Comparison of ENCODE assay signal across 15 cellular contexts in genomic region chr5:56522972-56523371, GRCh38.
DNase-seq lines count a peak whose midpoint lies in the region; ATAC-seq, FAIRE-seq and TF ChIP-seq lines count a peak whose summit lies in the region.
"Had no signal": no experiment of that assay in that cellular context is flagged by ENCODE, and none has a peak within 500 bp of the region (broad histone marks: within the 10 kb centered on the region; RNA-seq: fewer than 3 reads in every experiment).

No MANE protein-coding gene starts in this region.

- peak; percentile 24 for DNase-seq in AG08396 (ENCODE audit: low spot score)
- DNase-seq in adipocyte (ENCODE audit: low read depth): peak; percentile 49
- DNase-seq in heart left ventricle: peak in 4 of 5 donors; percentile 23 to 44 (median 34)
- DNase-seq in ovary: peak in 4 of 5 donors; percentile 42 to 58 (median 53)
- no peak for DNase-seq in DMS79 treated with DMSO at 0.1 percent for 48 hours (lab: John Stamatoyannopoulos, UW)
- no peak for DNase-seq in D721Med (ENCODE audit: insufficient read length, low spot score)
- DNase-seq in putamen (ENCODE audit: low spot score): no peak
- DNase-seq in NCI-H446 (lab: John Stamatoyannopoulos, UW): no peak
- DNase-seq: foreskin melanocyte; left colon; NCI-H69; SJCRH30; stimulated activated CD4-positive, alpha-beta T cell treated with anti-CD3 and anti-CD28 coated beads, Interleukin-12 subunit alpha, Interleukin-12 subunit beta, amount 100 ng/mL, for 4 hours; transverse colon had no signal

- H3K27me3 ChIP-seq in adipocyte (replicated peaks; ENCODE audit: control insufficient read depth, insufficient read depth, low read length): peaks cover 20% of the 10 kb centered on the region
- H3K27me3 ChIP-seq in heart left ventricle: no peaks in the 10 kb centered on the region
- H3K27me3 ChIP-seq in ovary: no peaks in the 10 kb centered on the region
- H3K27me3 ChIP-seq: transverse colon had no signal

- H3K4me3 ChIP-seq in adipocyte (ENCODE audit: low read length) (no peak overlapping the region), heart left ventricle (no peak overlapping the region), ovary (no peak overlapping the region)
- H3K4me3 ChIP-seq: K562, SJCRH30, transverse colon had no signal

- H3K36me3 ChIP-seq in adipocyte (ENCODE audit: control insufficient read depth, insufficient read depth, low read length, severe bottlenecking) (no peaks in the 10 kb centered on the region), heart left ventricle (no peaks in the 10 kb centered on the region), ovary (no peaks in the 10 kb centered on the region)
- H3K36me3 ChIP-seq: SJCRH30, transverse colon had no signal

- FAIRE-seq in D721Med (lab: Jason Lieb, UNC): no peak
- FAIRE-seq: K562 had no signal

- no peak for TF ChIP-seq CTCF in heart left ventricle (IDR thresholded peaks at IDR 0.05)
- TF ChIP-seq CTCF in ovary (IDR thresholded peaks at IDR 0.05): no peak
- TF ChIP-seq CTCF in D721Med (IDR thresholded peaks at IDR 0.05; ENCODE audit: insufficient read depth, missing control alignments): no peak

- ATAC-seq in heart left ventricle: peak in 3 of 4 donors; percentile 73 to 79 (median 79)
- ATAC-seq: K562, left colon had no signal

- H3K27ac ChIP-seq in heart left ventricle (peak overlapping the region in 5 of 12 donors; percentile 5 to 47 (median 40)), ovary (no peak overlapping the region)
- H3K27ac ChIP-seq: SJCRH30 had no signal

- 50 to 69% (median 56%) methylated on average over 1 of the region's 1 CpG for WGBS in heart left ventricle, 4 donors
- 50 to 64% (median 56%) methylated on average over 1 of the region's 1 CpG for WGBS in ovary, 3 donors

- intact Hi-C loops in heart left ventricle (cut with DNase I) (no loop called here), ovary (cut with DNase I) (no loop called here)

- no peak for TF ChIP-seq EP300 in ovary (IDR thresholded peaks at IDR 0.05)

- TF ChIP-seq POLR2A in heart left ventricle (IDR thresholded peaks at IDR 0.05) (no peak), ovary (IDR thresholded peaks at IDR 0.05) (no peak)

- H3K4me1 ChIP-seq in adipocyte (ENCODE audit: control insufficient read depth, insufficient read depth, low read length): peaks cover 21% of the 10 kb centered on the region
- peaks cover 0 to 26% (median 14%) of the 10 kb centered on the region in 12 donors for H3K4me1 ChIP-seq in heart left ventricle
- H3K4me1 ChIP-seq in ovary (ENCODE audit: insufficient read depth): no peaks in the 10 kb centered on the region
- H3K4me1 ChIP-seq: SJCRH30 had no signal

- H3K9ac ChIP-seq in adipocyte (ENCODE audit: low read length): peak overlapping the region; percentile 31

- H3K9me3 ChIP-seq in adipocyte (ENCODE audit: control insufficient read depth, low read length): no peaks in the 10 kb centered on the region
- H3K9me3 ChIP-seq in heart left ventricle: no peaks in the 10 kb centered on the region
- no peaks in the 10 kb centered on the region for H3K9me3 ChIP-seq in ovary
- H3K9me3 ChIP-seq: SJCRH30, transverse colon had no signal

Comparison
In these comparisons a context has a peak if more than half of its experiments do, and no peak if none do; other contexts are left out.
1. DNase-seq: peak in AG08396 (single experiment), adipocyte (single experiment), heart left ventricle (4 of 5) and ovary (4 of 5); none in DMS79 treated with DMSO at 0.1 percent for 48 hours (single experiment), D721Med (single experiment), putamen (single experiment) and NCI-H446 (0 of 2).